1 cellular context compared by ENCODE assay signal in the genomic region with DNA sequence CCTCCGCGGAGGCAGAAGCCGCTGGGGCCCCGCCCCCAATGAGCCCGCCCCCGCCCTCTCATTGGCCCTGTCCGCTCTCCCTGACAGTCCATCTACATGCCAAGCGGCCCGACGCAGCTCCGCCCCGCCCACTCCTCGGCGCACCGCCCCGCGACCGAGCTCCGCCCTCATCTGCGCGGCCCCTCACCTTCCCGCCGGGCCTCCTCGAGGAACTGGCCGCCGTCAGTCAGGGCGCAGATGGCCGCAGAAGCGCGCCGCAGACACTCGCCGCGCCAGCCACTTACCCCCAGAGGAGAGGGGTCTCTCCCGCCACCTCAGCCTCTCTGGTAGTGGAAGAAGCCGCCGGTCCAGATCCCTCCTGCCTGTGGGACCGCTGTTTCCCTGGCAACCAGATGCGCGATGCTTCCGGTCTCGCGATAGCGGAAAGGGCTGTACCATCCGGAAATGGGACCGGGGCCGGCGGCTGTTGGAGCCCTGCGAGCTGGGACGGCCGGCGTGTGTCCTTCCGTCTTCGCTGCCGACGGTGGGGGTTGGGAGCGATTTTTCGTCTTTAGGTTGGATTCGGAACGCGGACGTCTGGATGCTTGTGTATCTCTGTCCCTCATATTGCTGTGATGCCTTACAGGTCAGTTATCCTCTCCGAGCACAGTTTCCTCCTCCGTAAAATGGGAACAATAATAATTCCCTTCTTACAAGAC.
TF ChIP-seq lines count a peak whose summit lies in the region.

A gene (minus strand): TSS at position 401 of the 698 bp plus-strand sequence. CDS start 6,317 bp downstream, outside the sequence.

TF ChIP-seq in K562, 482 proteins besides CTCF, POLR2A, EP300 and RAD21 (continued from another document and continues in another):
- TF ChIP-seq, protein P1, sequence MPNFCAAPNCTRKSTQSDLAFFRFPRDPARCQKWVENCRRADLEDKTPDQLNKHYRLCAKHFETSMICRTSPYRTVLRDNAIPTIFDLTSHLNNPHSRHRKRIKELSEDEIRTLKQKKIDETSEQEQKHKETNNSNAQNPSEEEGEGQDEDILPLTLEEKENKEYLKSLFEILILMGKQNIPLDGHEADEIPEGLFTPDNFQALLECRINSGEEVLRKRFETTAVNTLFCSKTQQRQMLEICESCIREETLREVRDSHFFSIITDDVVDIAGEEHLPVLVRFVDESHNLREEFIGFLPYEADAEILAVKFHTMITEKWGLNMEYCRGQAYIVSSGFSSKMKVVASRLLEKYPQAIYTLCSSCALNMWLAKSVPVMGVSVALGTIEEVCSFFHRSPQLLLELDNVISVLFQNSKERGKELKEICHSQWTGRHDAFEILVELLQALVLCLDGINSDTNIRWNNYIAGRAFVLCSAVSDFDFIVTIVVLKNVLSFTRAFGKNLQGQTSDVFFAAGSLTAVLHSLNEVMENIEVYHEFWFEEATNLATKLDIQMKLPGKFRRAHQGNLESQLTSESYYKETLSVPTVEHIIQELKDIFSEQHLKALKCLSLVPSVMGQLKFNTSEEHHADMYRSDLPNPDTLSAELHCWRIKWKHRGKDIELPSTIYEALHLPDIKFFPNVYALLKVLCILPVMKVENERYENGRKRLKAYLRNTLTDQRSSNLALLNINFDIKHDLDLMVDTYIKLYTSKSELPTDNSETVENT (CRISPR knock-in tag; IDR thresholded peaks at IDR 0.05): no peak
- TF ChIP-seq SMARCA5 (IDR thresholded peaks at IDR 0.05): 0 out of 2 replicates have a peak, but pooled peaks have one; percentile 29
- peak; percentile 56 for TF ChIP-seq RB1 (IDR thresholded peaks at IDR 0.05; ENCODE audit: low read depth)
- TF ChIP-seq, protein P2, sequence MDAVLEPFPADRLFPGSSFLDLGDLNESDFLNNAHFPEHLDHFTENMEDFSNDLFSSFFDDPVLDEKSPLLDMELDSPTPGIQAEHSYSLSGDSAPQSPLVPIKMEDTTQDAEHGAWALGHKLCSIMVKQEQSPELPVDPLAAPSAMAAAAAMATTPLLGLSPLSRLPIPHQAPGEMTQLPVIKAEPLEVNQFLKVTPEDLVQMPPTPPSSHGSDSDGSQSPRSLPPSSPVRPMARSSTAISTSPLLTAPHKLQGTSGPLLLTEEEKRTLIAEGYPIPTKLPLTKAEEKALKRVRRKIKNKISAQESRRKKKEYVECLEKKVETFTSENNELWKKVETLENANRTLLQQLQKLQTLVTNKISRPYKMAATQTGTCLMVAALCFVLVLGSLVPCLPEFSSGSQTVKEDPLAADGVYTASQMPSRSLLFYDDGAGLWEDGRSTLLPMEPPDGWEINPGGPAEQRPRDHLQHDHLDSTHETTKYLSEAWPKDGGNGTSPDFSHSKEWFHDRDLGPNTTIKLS (IDR thresholded peaks at IDR 0.05; ENCODE audit: borderline replicate concordance, low read depth): peak; percentile 93
- TF ChIP-seq, protein P3, sequence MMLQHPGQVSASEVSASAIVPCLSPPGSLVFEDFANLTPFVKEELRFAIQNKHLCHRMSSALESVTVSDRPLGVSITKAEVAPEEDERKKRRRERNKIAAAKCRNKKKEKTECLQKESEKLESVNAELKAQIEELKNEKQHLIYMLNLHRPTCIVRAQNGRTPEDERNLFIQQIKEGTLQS (IDR thresholded peaks at IDR 0.05): no peak
- TF ChIP-seq, protein P3 (CRISPR knock-in tag; conservative IDR thresholded peaks at IDR 0.05): no peak
- 0 out of 4 replicates have a peak, but pooled peaks of 1 of the 2 experiments have one; percentile 37 for TF ChIP-seq ARNT (IDR thresholded peaks at IDR 0.05)
- TF ChIP-seq HDAC2 (IDR thresholded peaks at IDR 0.05): peak; percentile 83
- TF ChIP-seq ZNF24 (IDR thresholded peaks at IDR 0.05): 0 out of 2 replicates have a peak, but pooled peaks have one; percentile 14
- no peak for TF ChIP-seq CBX8 (IDR thresholded peaks at IDR 0.05; ENCODE audit: borderline replicate concordance, extremely low read depth, low read depth, low read length, poor library complexity, severe bottlenecking)
- TF ChIP-seq U2AF1 (optimal IDR thresholded peaks at IDR 0.05; ENCODE audit: low read depth, low read length): no peak
- no peak for TF ChIP-seq GABPB2 (CRISPR knock-in tag; conservative IDR thresholded peaks at IDR 0.05)
- TF ChIP-seq COPS2 (conservative IDR thresholded peaks at IDR 0.05): no peak
- no peak for TF ChIP-seq ZNF121 (CRISPR knock-in tag; conservative IDR thresholded peaks at IDR 0.05)
- TF ChIP-seq DMBX1 (CRISPR knock-in tag; IDR thresholded peaks at IDR 0.05; ENCODE audit: borderline replicate concordance): no peak
- no peak for TF ChIP-seq ZNF584 (CRISPR knock-in tag; IDR thresholded peaks at IDR 0.05; ENCODE audit: low read depth)
- TF ChIP-seq GATA2 (CRISPR knock-in tag; IDR thresholded peaks at IDR 0.05): no peak
- no peak for TF ChIP-seq ZNF57 (CRISPR knock-in tag; IDR thresholded peaks at IDR 0.05)
- TF ChIP-seq ERF (CRISPR knock-in tag; IDR thresholded peaks at IDR 0.05): no peak
- peak; percentile 76 for TF ChIP-seq CC2D1A (IDR thresholded peaks at IDR 0.05)
- TF ChIP-seq, protein P4, sequence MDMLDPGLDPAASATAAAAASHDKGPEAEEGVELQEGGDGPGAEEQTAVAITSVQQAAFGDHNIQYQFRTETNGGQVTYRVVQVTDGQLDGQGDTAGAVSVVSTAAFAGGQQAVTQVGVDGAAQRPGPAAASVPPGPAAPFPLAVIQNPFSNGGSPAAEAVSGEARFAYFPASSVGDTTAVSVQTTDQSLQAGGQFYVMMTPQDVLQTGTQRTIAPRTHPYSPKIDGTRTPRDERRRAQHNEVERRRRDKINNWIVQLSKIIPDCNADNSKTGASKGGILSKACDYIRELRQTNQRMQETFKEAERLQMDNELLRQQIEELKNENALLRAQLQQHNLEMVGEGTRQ (CRISPR knock-in tag; IDR thresholded peaks at IDR 0.05): no peak
- TF ChIP-seq DDX20 (tag; IDR thresholded peaks at IDR 0.05; ENCODE audit: low read depth): no peak
- no peak for TF ChIP-seq NR2F6 (CRISPR knock-in tag; IDR thresholded peaks at IDR 0.05)
- TF ChIP-seq ETV5 (CRISPR knock-in tag; IDR thresholded peaks at IDR 0.05; ENCODE audit: low read depth): peak; percentile 72; the same call in 1 of the 2 replicates
- TF ChIP-seq FOXJ3 (CRISPR knock-in tag; IDR thresholded peaks at IDR 0.05): no peak
- TF ChIP-seq MCM7 (IDR thresholded peaks at IDR 0.05): no peak
- TF ChIP-seq ZNF699 (CRISPR knock-in tag; IDR thresholded peaks at IDR 0.05; ENCODE audit: insufficient replicate concordance): no peak
- TF ChIP-seq ZNF133 (CRISPR knock-in tag; IDR thresholded peaks at IDR 0.05): no peak
- peak; percentile 79; the same call in 1 of the 2 replicates for TF ChIP-seq PHF8 (IDR thresholded peaks at IDR 0.05; ENCODE audit: borderline replicate concordance, low read length)
- TF ChIP-seq, protein P5, sequence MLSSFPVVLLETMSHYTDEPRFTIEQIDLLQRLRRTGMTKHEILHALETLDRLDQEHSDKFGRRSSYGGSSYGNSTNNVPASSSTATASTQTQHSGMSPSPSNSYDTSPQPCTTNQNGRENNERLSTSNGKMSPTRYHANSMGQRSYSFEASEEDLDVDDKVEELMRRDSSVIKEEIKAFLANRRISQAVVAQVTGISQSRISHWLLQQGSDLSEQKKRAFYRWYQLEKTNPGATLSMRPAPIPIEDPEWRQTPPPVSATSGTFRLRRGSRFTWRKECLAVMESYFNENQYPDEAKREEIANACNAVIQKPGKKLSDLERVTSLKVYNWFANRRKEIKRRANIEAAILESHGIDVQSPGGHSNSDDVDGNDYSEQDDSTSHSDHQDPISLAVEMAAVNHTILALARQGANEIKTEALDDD (IDR thresholded peaks at IDR 0.05): peak; percentile 64; the same call in 1 of the 2 replicates
- no peak for TF ChIP-seq SRSF3 (IDR thresholded peaks at IDR 0.05; ENCODE audit: insufficient read depth, low read length)
- peak; percentile 54; the same call in 1 of the 2 replicates for TF ChIP-seq TAF7 (tag; IDR thresholded peaks at IDR 0.05)
- no peak for TF ChIP-seq BACH1 (tag; IDR thresholded peaks at IDR 0.05)
- no peak for TF ChIP-seq KAT2B (IDR thresholded peaks at IDR 0.05; ENCODE audit: low read depth, low read length)
- TF ChIP-seq SREBF1 (IDR thresholded peaks at IDR 0.05; ENCODE audit: borderline replicate concordance, low read depth, low read length): peak; percentile 59; the same call in 1 of the 2 replicates
- TF ChIP-seq, protein P6, sequence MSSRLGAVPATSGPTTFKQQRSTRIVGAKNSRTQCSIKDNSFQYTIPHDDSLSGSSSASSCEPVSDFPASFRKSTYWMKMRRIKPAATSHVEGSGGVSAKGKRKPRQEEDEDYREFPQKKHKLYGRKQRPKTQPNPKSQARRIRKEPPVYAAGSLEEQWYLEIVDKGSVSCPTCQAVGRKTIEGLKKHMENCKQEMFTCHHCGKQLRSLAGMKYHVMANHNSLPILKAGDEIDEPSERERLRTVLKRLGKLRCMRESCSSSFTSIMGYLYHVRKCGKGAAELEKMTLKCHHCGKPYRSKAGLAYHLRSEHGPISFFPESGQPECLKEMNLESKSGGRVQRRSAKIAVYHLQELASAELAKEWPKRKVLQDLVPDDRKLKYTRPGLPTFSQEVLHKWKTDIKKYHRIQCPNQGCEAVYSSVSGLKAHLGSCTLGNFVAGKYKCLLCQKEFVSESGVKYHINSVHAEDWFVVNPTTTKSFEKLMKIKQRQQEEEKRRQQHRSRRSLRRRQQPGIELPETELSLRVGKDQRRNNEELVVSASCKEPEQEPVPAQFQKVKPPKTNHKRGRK (tag; IDR thresholded peaks at IDR 0.05): no peak
- TF ChIP-seq ILF3 (IDR thresholded peaks at IDR 0.05; ENCODE audit: borderline replicate concordance): no peak
- TF ChIP-seq, protein P7, sequence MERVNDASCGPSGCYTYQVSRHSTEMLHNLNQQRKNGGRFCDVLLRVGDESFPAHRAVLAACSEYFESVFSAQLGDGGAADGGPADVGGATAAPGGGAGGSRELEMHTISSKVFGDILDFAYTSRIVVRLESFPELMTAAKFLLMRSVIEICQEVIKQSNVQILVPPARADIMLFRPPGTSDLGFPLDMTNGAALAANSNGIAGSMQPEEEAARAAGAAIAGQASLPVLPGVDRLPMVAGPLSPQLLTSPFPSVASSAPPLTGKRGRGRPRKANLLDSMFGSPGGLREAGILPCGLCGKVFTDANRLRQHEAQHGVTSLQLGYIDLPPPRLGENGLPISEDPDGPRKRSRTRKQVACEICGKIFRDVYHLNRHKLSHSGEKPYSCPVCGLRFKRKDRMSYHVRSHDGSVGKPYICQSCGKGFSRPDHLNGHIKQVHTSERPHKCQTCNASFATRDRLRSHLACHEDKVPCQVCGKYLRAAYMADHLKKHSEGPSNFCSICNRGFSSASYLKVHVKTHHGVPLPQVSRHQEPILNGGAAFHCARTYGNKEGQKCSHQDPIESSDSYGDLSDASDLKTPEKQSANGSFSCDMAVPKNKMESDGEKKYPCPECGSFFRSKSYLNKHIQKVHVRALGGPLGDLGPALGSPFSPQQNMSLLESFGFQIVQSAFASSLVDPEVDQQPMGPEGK (CRISPR knock-in tag; IDR thresholded peaks at IDR 0.05; ENCODE audit: borderline replicate concordance): no peak
- TF ChIP-seq SMAD2 (IDR thresholded peaks at IDR 0.05; ENCODE audit: low read depth, low read length): no peak
- peak; percentile 26; the same call in 1 of the 2 replicates for TF ChIP-seq NFIC (IDR thresholded peaks at IDR 0.05)
- TF ChIP-seq TOE1 (IDR thresholded peaks at IDR 0.05; ENCODE audit: borderline replicate concordance): 0 out of 2 replicates have a peak, but pooled peaks have one; percentile 65
- no peak for TF ChIP-seq TOE1 (CRISPR knock-in tag; IDR thresholded peaks at IDR 0.05; ENCODE audit: borderline replicate concordance, low read depth)
- 0 out of 2 replicates have a peak, but pooled peaks have one; percentile 24 for TF ChIP-seq NBN (IDR thresholded peaks at IDR 0.05; ENCODE audit: low read depth)
- peak; percentile 84 for TF ChIP-seq RBFOX2 (IDR thresholded peaks at IDR 0.05; ENCODE audit: low read depth, low read length)
- TF ChIP-seq, protein P8, sequence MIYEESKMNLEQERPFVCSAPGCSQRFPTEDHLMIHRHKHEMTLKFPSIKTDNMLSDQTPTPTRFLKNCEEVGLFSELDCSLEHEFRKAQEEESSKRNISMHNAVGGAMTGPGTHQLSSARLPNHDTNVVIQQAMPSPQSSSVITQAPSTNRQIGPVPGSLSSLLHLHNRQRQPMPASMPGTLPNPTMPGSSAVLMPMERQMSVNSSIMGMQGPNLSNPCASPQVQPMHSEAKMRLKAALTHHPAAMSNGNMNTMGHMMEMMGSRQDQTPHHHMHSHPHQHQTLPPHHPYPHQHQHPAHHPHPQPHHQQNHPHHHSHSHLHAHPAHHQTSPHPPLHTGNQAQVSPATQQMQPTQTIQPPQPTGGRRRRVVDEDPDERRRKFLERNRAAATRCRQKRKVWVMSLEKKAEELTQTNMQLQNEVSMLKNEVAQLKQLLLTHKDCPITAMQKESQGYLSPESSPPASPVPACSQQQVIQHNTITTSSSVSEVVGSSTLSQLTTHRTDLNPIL (CRISPR knock-in tag; IDR thresholded peaks at IDR 0.05): no peak
- no peak for TF ChIP-seq ZNF23 (CRISPR knock-in tag; IDR thresholded peaks at IDR 0.05)
- TF ChIP-seq EWSR1 (IDR thresholded peaks at IDR 0.05; ENCODE audit: borderline replicate concordance, low read depth, partially characterized antibody): no peak
- peak; percentile 94 for TF ChIP-seq CTBP1 (IDR thresholded peaks at IDR 0.05; ENCODE audit: borderline replicate concordance)
- TF ChIP-seq, protein P9, sequence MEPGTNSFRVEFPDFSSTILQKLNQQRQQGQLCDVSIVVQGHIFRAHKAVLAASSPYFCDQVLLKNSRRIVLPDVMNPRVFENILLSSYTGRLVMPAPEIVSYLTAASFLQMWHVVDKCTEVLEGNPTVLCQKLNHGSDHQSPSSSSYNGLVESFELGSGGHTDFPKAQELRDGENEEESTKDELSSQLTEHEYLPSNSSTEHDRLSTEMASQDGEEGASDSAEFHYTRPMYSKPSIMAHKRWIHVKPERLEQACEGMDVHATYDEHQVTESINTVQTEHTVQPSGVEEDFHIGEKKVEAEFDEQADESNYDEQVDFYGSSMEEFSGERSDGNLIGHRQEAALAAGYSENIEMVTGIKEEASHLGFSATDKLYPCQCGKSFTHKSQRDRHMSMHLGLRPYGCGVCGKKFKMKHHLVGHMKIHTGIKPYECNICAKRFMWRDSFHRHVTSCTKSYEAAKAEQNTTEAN (CRISPR knock-in tag; IDR thresholded peaks at IDR 0.05): no peak
- TF ChIP-seq SMARCC2 (IDR thresholded peaks at IDR 0.05; ENCODE audit: low read depth): no peak
- no peak for TF ChIP-seq ZNF785 (CRISPR knock-in tag; IDR thresholded peaks at IDR 0.05)
- peak; percentile 83 for TF ChIP-seq SP1 (CRISPR knock-in tag; IDR thresholded peaks at IDR 0.05)
- peak; percentile 94 for TF ChIP-seq RBM22 (IDR thresholded peaks at IDR 0.05; ENCODE audit: low read depth, low read length, poor library complexity, severe bottlenecking)
- TF ChIP-seq, protein P10, sequence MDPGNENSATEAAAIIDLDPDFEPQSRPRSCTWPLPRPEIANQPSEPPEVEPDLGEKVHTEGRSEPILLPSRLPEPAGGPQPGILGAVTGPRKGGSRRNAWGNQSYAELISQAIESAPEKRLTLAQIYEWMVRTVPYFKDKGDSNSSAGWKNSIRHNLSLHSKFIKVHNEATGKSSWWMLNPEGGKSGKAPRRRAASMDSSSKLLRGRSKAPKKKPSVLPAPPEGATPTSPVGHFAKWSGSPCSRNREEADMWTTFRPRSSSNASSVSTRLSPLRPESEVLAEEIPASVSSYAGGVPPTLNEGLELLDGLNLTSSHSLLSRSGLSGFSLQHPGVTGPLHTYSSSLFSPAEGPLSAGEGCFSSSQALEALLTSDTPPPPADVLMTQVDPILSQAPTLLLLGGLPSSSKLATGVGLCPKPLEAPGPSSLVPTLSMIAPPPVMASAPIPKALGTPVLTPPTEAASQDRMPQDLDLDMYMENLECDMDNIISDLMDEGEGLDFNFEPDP (CRISPR knock-in tag; IDR thresholded peaks at IDR 0.05): no peak
